ENCODE assay signal across 2 cellular contexts in the genomic region with DNA sequence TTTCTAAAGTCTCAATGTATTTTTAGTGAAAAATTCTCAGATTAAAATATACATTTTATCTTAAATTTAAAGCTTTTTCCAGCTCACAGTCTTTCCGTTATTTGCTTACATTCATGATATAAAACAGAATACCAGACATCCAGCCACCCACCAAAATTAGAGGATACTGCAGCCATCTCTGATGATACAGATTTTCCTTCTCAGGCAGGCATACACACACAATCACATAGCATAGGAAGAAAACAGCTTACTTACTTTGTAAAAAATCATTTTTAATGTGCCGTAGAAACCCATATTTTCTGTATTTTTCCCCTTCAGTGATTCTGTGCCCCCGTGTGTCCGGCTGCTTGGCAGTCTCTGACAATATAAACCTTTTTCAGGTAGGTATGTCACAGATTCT.
TF ChIP-seq lines count a peak whose summit lies in the region.

No MANE protein-coding gene starts in this region.

TF ChIP-seq in A549, 52 proteins besides CTCF, POLR2A, EP300 and RAD21 (continued from another document):
- TF ChIP-seq RNF2 (IDR thresholded peaks at IDR 0.05; ENCODE audit: borderline replicate concordance, low read depth) (no peak), HDAC2 (IDR thresholded peaks at IDR 0.05) (no peak), ZC3H11A (IDR thresholded peaks at IDR 0.05) (no peak), BHLHE40 (IDR thresholded peaks at IDR 0.05; ENCODE audit: low read depth, low read length) (no peak), PHF8 (IDR thresholded peaks at IDR 0.05; ENCODE audit: borderline replicate concordance, low read depth) (no peak), RCOR1 (IDR thresholded peaks at IDR 0.05; ENCODE audit: low read depth, low read length) (no peak), CHD2 (IDR thresholded peaks at IDR 0.05; ENCODE audit: low read length, partially characterized antibody) (no peak), HOXB13 (CRISPR knock-in tag; IDR thresholded peaks at IDR 0.05; ENCODE audit: low read depth) (no peak), MAZ (IDR thresholded peaks at IDR 0.05; ENCODE audit: borderline replicate concordance, low read depth, low read length) (no peak), CEBPB (IDR thresholded peaks at IDR 0.05) (no peak)
- TF ChIP-seq, protein P1, sequence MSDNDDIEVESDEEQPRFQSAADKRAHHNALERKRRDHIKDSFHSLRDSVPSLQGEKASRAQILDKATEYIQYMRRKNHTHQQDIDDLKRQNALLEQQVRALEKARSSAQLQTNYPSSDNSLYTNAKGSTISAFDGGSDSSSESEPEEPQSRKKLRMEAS (IDR thresholded peaks at IDR 0.05), result no peak

TF ChIP-seq in HCT116, 20 proteins besides CTCF, POLR2A, EP300 and RAD21 (continued from another document):
- TF ChIP-seq, protein P2, sequence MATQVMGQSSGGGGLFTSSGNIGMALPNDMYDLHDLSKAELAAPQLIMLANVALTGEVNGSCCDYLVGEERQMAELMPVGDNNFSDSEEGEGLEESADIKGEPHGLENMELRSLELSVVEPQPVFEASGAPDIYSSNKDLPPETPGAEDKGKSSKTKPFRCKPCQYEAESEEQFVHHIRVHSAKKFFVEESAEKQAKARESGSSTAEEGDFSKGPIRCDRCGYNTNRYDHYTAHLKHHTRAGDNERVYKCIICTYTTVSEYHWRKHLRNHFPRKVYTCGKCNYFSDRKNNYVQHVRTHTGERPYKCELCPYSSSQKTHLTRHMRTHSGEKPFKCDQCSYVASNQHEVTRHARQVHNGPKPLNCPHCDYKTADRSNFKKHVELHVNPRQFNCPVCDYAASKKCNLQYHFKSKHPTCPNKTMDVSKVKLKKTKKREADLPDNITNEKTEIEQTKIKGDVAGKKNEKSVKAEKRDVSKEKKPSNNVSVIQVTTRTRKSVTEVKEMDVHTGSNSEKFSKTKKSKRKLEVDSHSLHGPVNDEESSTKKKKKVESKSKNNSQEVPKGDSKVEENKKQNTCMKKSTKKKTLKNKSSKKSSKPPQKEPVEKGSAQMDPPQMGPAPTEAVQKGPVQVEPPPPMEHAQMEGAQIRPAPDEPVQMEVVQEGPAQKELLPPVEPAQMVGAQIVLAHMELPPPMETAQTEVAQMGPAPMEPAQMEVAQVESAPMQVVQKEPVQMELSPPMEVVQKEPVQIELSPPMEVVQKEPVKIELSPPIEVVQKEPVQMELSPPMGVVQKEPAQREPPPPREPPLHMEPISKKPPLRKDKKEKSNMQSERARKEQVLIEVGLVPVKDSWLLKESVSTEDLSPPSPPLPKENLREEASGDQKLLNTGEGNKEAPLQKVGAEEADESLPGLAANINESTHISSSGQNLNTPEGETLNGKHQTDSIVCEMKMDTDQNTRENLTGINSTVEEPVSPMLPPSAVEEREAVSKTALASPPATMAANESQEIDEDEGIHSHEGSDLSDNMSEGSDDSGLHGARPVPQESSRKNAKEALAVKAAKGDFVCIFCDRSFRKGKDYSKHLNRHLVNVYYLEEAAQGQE (IDR thresholded peaks at IDR 0.05; ENCODE audit: low read depth), result no peak
- TF ChIP-seq JUND (IDR thresholded peaks at IDR 0.05) (no peak), ZNF274 (IDR thresholded peaks at IDR 0.05; ENCODE audit: low read depth, low read length) (no peak), EGR1 (IDR thresholded peaks at IDR 0.05; ENCODE audit: low read depth) (no peak), SRF (IDR thresholded peaks at IDR 0.05; ENCODE audit: low read depth) (no peak), SP1 (IDR thresholded peaks at IDR 0.05; ENCODE audit: low read depth) (no peak), FOSL1 (IDR thresholded peaks at IDR 0.05; ENCODE audit: low read depth) (no peak), YY1 (IDR thresholded peaks at IDR 0.05; ENCODE audit: extremely low read depth, insufficient replicate concordance, low read depth, low read length) (no peak), POLR2AphosphoS5 (IDR thresholded peaks at IDR 0.05; ENCODE audit: low read depth, low read length) (no peak), EZH2 (IDR thresholded peaks at IDR 0.05) (no peak), ZFX (IDR thresholded peaks at IDR 0.05) (no peak), CEBPB (IDR thresholded peaks at IDR 0.05; ENCODE audit: low read depth) (no peak), TCF7L2 (IDR thresholded peaks at IDR 0.05; ENCODE audit: borderline replicate concordance, extremely low read depth, insufficient read depth, insufficient read length) (no peak)
- TF ChIP-seq, protein P3, sequence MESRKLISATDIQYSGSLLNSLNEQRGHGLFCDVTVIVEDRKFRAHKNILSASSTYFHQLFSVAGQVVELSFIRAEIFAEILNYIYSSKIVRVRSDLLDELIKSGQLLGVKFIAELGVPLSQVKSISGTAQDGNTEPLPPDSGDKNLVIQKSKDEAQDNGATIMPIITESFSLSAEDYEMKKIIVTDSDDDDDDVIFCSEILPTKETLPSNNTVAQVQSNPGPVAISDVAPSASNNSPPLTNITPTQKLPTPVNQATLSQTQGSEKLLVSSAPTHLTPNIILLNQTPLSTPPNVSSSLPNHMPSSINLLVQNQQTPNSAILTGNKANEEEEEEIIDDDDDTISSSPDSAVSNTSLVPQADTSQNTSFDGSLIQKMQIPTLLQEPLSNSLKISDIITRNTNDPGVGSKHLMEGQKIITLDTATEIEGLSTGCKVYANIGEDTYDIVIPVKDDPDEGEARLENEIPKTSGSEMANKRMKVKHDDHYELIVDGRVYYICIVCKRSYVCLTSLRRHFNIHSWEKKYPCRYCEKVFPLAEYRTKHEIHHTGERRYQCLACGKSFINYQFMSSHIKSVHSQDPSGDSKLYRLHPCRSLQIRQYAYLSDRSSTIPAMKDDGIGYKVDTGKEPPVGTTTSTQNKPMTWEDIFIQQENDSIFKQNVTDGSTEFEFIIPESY (IDR thresholded peaks at IDR 0.05; ENCODE audit: extremely low read depth, insufficient replicate concordance, low read length), result no peak
- TF ChIP-seq, protein P4, sequence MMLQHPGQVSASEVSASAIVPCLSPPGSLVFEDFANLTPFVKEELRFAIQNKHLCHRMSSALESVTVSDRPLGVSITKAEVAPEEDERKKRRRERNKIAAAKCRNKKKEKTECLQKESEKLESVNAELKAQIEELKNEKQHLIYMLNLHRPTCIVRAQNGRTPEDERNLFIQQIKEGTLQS (IDR thresholded peaks at IDR 0.05), result no peak
- TF ChIP-seq, protein P1 (IDR thresholded peaks at IDR 0.05), result no peak
